ENCODE assay signal across 8 cellular contexts in the genomic region with DNA sequence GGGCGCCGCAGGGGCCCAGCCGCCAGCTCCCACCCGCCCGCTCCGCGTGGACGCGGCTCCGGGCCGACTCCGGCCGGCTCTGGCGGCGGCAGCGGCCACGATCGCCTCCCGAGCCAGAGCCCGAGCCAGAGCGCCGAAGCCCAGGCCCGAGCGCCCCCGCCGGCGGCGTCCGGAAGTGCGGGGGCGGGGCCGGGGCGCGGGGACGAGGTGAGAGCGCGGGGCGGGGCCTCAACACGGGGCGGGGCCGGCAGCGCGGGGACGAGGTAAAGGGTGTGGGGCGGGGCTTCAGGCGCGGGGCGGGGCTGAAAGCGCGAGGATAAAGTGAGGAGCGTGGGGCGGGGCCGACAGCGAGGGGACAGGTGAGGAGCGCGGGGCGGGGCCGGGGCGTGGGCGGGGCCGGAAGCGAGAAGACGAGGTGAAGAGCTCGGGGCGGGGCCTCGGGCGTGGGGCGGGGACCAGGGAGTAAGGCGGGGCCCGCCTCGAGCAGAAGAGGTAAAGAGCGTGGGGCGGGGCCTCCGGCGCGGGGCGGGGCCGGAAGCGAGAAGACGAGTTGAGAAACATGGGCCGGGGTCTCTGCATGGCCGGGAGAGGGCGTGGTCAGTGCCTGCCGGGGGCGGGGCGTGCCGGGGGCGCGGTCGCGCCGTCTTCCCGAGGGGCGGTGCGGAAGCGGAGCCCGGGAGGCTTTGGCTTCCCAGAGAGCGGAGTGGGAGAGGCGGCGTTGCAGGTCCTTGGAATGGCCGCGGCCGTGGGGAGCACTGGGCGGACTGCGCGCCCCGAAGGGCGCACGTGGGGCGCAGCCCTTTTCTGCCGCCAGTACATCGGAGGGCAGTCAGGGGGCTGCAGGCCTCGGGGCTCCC. TPM values are rescaled to one million over a fixed set of nuclear protein-coding genes. Genes with fewer than 3 reads are reported as not detected.
DNase-seq lines count a peak whose midpoint lies in the region; ATAC-seq and TF ChIP-seq lines count a peak whose summit lies in the region.

A gene with protein sequence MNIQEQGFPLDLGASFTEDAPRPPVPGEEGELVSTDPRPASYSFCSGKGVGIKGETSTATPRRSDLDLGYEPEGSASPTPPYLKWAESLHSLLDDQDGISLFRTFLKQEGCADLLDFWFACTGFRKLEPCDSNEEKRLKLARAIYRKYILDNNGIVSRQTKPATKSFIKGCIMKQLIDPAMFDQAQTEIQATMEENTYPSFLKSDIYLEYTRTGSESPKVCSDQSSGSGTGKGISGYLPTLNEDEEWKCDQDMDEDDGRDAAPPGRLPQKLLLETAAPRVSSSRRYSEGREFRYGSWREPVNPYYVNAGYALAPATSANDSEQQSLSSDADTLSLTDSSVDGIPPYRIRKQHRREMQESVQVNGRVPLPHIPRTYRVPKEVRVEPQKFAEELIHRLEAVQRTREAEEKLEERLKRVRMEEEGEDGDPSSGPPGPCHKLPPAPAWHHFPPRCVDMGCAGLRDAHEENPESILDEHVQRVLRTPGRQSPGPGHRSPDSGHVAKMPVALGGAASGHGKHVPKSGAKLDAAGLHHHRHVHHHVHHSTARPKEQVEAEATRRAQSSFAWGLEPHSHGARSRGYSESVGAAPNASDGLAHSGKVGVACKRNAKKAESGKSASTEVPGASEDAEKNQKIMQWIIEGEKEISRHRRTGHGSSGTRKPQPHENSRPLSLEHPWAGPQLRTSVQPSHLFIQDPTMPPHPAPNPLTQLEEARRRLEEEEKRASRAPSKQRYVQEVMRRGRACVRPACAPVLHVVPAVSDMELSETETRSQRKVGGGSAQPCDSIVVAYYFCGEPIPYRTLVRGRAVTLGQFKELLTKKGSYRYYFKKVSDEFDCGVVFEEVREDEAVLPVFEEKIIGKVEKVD (minus strand): TSS at position 177 of the 857 bp plus-strand sequence. CDS start 5,698 bp downstream, outside the sequence.

- peak; percentile 70 for TF ChIP-seq CTCF in LNCaP clone FGC (IDR thresholded peaks at IDR 0.05; ENCODE audit: control insufficient read depth, extremely low read depth, insufficient read depth)
- TF ChIP-seq CTCF in fibroblast of lung (conservative IDR thresholded peaks at IDR 0.05 in 1 of 2, IDR thresholded peaks at IDR 0.05 in 1 of 2; ENCODE audit: low read depth in 1 of 2, low read length in 2 of 2) = peak in 1 of 2 donors; percentile 20

- peaks cover 4% of the 10 kb centered on the region for H3K4me1 ChIP-seq in fibroblast of lung (ENCODE audit: control insufficient read depth, extremely low read depth, insufficient read depth, low read length)
- peaks cover 43 to 59% of the 10 kb centered on the region in 2 donors for H3K4me1 ChIP-seq in naive thymus-derived CD4-positive, alpha-beta T cell (ENCODE audit: control insufficient read depth in 2 of 2, insufficient read depth in 2 of 2, low read length in 2 of 2)

- peak; percentile 89 for DNase-seq in DMS53 treated with DMSO at 0.1 percent for 48 hours (lab: John Stamatoyannopoulos, UW; ENCODE audit: unreplicated experiment)
- peak; percentile 75 for DNase-seq in LNCaP clone FGC (ENCODE audit: low read depth)
- peak; percentile 100 for DNase-seq in RPMI8226
- DNase-seq in activated T-helper 1 cell treated with anti-CD3 and anti-CD28 coated beads, Interleukin-2, amount 50 U/mL, for 16 hours (ENCODE audit: low read depth in 1 of 2, low spot score in 1 of 2) = peak; percentile 100
- DNase-seq in fibroblast of lung (ENCODE audit: low read depth in 2 of 2) = peak; percentile 87 to 89
- DNase-seq in naive thymus-derived CD4-positive, alpha-beta T cell = peak; percentile 98 to 100 (median 99)

- H3K4me2 ChIP-seq in fibroblast of lung (ENCODE audit: extremely low read depth, insufficient read depth, low read length) = peak within 1 kb of the TSS; percentile 69

- peak within 1 kb of the TSS; percentile 73 for H3K4me3 ChIP-seq in LNCaP clone FGC (ENCODE audit: low read depth, low read length)
- H3K4me3 ChIP-seq in fibroblast of lung (replicated peaks in 1 of 4; ENCODE audit: control extremely low read depth in 1 of 4, insufficient read depth in 1 of 4, low read depth in 3 of 4, low read length in 4 of 4) = peak within 1 kb of the TSS; percentile 60 to 79 (median 72)
- H3K4me3 ChIP-seq in naive thymus-derived CD4-positive, alpha-beta T cell (ENCODE audit: low read length) = peak within 1 kb of the TSS; percentile 57

- peak within 1 kb of the TSS; percentile 68 to 97 (median 94) for H3K27ac Mint-ChIP-seq in naive thymus-derived CD4-positive, alpha-beta T cell
- peak within 1 kb of the TSS; percentile 44 for H3K27ac Mint-ChIP-seq in stimulated activated memory B cell treated with anti-CD40 and anti-IgM and Interleukin-4, amounts not matched to agents 10 μg/mL and 1 μg/mL and 100 μg/mL, for 72 hours

- H3K27me3 Mint-ChIP-seq in naive thymus-derived CD4-positive, alpha-beta T cell = no peaks in the 10 kb centered on the region
- H3K27me3 Mint-ChIP-seq in stimulated activated memory B cell treated with anti-CD40 and anti-IgM and Interleukin-4, amounts not matched to agents 10 μg/mL and 1 μg/mL and 100 μg/mL, for 72 hours = no peaks in the 10 kb centered on the region

- H3K27me3 ChIP-seq in fibroblast of lung (ENCODE audit: control insufficient read depth, insufficient read depth, low read length) = no peaks in the 10 kb centered on the region
- H3K27me3 ChIP-seq in naive thymus-derived CD4-positive, alpha-beta T cell (ENCODE audit: control insufficient read depth in 2 of 2, insufficient read depth in 2 of 2, low read length in 2 of 2) = no peaks in the 10 kb centered on the region

- peaks cover 25 to 61% (median 44%) of the 10 kb centered on the region in 7 donors for H3K4me1 Mint-ChIP-seq in naive thymus-derived CD4-positive, alpha-beta T cell
- H3K4me1 Mint-ChIP-seq in stimulated activated memory B cell treated with anti-CD40 and anti-IgM and Interleukin-4, amounts not matched to agents 10 μg/mL and 1 μg/mL and 100 μg/mL, for 72 hours = peaks cover 26% of the 10 kb centered on the region

- CTCF ChIA-PET in naive thymus-derived CD4-positive, alpha-beta T cell (lab: Charles Lee) = interaction anchor here (1.0 kb wide), 1 partner anchor 117 kb away, joined by 4 read pairs; no protein-coding TSS in a partner anchor

- no peaks in the 10 kb centered on the region for H3K9me3 ChIP-seq in fibroblast of lung (ENCODE audit: control insufficient read depth, insufficient read depth, low read depth, low read length)
- H3K9me3 ChIP-seq in naive thymus-derived CD4-positive, alpha-beta T cell (ENCODE audit: control insufficient read depth in 2 of 3, low read length in 3 of 3) = no peaks in the 10 kb centered on the region

- no peaks in the 10 kb centered on the region for H3K9me3 Mint-ChIP-seq in naive thymus-derived CD4-positive, alpha-beta T cell
- H3K9me3 Mint-ChIP-seq in stimulated activated memory B cell treated with anti-CD40 and anti-IgM and Interleukin-4, amounts not matched to agents 10 μg/mL and 1 μg/mL and 100 μg/mL, for 72 hours = no peaks in the 10 kb centered on the region

- H3K79me2 ChIP-seq in fibroblast of lung (ENCODE audit: control insufficient read depth, insufficient read depth, low read length) = peaks cover 23% of the 10 kb centered on the region

- POLR2A ChIA-PET in naive thymus-derived CD4-positive, alpha-beta T cell (lab: Charles Lee) = interaction anchor here (1.0 to 3.2 kb wide), 5 partner anchors 10 to 125 kb away, joined by 3 to 13 read pairs (median 7); a partner anchor contains a TSS

- H4K20me1 ChIP-seq in fibroblast of lung (ENCODE audit: control insufficient read depth, extremely low read depth, insufficient read depth, low read length) = no peaks in the 10 kb centered on the region

- H3K9ac ChIP-seq in fibroblast of lung (ENCODE audit: insufficient read depth, low read length) = peak within 1 kb of the TSS; percentile 75

- peaks cover 0 to 11% (median 4%) of the 10 kb centered on the region in 5 donors for H3K36me3 Mint-ChIP-seq in naive thymus-derived CD4-positive, alpha-beta T cell
- H3K36me3 Mint-ChIP-seq in stimulated activated memory B cell treated with anti-CD40 and anti-IgM and Interleukin-4, amounts not matched to agents 10 μg/mL and 1 μg/mL and 100 μg/mL, for 72 hours = peaks cover under 1% of the 10 kb centered on the region

- H3K4me3 Mint-ChIP-seq in naive thymus-derived CD4-positive, alpha-beta T cell = peak within 1 kb of the TSS; percentile 80 to 97 (median 93)
- peak within 1 kb of the TSS; percentile 79 for H3K4me3 Mint-ChIP-seq in stimulated activated memory B cell treated with anti-CD40 and anti-IgM and Interleukin-4, amounts not matched to agents 10 μg/mL and 1 μg/mL and 100 μg/mL, for 72 hours

- peaks cover 2% of the 10 kb centered on the region for H3K36me3 ChIP-seq in fibroblast of lung (ENCODE audit: control insufficient read depth, insufficient read depth, low read length)
- no peaks in the 10 kb centered on the region for H3K36me3 ChIP-seq in naive thymus-derived CD4-positive, alpha-beta T cell (ENCODE audit: control insufficient read depth in 2 of 3, insufficient read depth in 3 of 3, low read length in 3 of 3)

- H2AFZ ChIP-seq in fibroblast of lung (ENCODE audit: low read length) = peak within 1 kb of the TSS; percentile 33

- peak within 1 kb of the TSS; percentile 57 for H3K27ac ChIP-seq in fibroblast of lung (ENCODE audit: insufficient read depth, low read length)
- H3K27ac ChIP-seq in naive thymus-derived CD4-positive, alpha-beta T cell (ENCODE audit: low read depth, low read length) = peak within 1 kb of the TSS; percentile 75

- intact Hi-C loops in naive thymus-derived CD4-positive, alpha-beta T cell (cut with micrococcal nuclease) = loop anchor here (1.0 to 10.0 kb wide), 14 partner anchors 10 to 308 kb away; a partner anchor contains a TSS

- ATAC-seq in GM21786 (IDR thresholded peaks at IDR 0.05; ENCODE audit: unreplicated experiment) = peak; percentile 50
- peak; percentile 94 for ATAC-seq in naive thymus-derived CD4-positive, alpha-beta T cell
- peak; percentile 89 for ATAC-seq in stimulated activated memory B cell treated with anti-CD40 and anti-IgM and Interleukin-4, amounts not matched to agents 10 μg/mL and 1 μg/mL and 100 μg/mL, for 72 hours

RNA-seq across cellular contexts. Expression of the gene that starts here (rescaled TPM):
- total RNA-seq in fibroblast of lung = 18.2 and 18.7 TPM in 2 replicates
- 5.1 and 7.2 TPM in 2 replicates for polyA plus RNA-seq in fibroblast of lung
- 8.3 and 10.7 TPM in 2 replicates for polyA plus RNA-seq in fibroblast of lung (2012)
- polyA minus RNA-seq in fibroblast of lung (ENCODE audit: low replicate concordance) = 6.5 and 7.4 TPM in 2 replicates
- total RNA-seq in naive thymus-derived CD4-positive, alpha-beta T cell = 10 to 100 TPM; 25.6 to 45.9 (median 37.5) TPM
- polyA plus RNA-seq in naive thymus-derived CD4-positive, alpha-beta T cell = 1 to 10 TPM; 1.2 to 2.5 TPM

Comparison
In these comparisons a context has a peak if more than half of its experiments do, and no peak if none do; other contexts are left out.
1. Peak in every context shown above with its lines: DNase-seq, ATAC-seq, H3K4me3 ChIP-seq and H3K27ac ChIP-seq.